Comparison of ENCODE assay signal across 8 cellular contexts in the genomic region with DNA sequence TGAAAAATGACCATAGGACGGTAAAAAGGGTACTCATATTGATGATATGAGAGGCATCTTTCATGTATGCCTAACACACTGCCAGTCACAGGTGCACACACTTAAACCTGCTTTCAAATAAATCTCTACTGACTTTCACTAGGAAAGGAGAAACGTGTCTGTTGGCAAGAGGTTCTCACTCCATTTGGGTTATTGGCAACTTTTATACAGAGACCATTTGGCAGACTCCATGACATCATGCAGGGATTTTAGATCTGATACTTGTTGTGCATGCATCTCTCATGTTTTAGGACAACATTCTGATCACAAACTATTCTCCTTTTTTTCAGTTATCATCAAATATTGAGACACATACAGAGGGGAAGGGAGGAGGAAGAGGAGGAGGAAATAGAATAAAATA. TPM values are rescaled to one million over a fixed set of nuclear protein-coding genes. Genes with fewer than 3 reads are reported as not detected.
"Had no signal": no experiment of that assay in that cellular context is flagged by ENCODE, and none has a peak within 500 bp of the region (broad histone marks: within the 10 kb centered on the region; RNA-seq: fewer than 3 reads in every experiment).

No MANE protein-coding gene starts in this region.

- H3K4me3 ChIP-seq: GM23338, K562 had no signal

- DNase-seq: H9, HCEC 1CT, IMR-90 had no signal

- FAIRE-seq: H1, H54, HTR-8/SVneo, K562 had no signal

- ATAC-seq: GM23338, K562 had no signal

RNA-seq across cellular contexts. Expression of gene RGS7, which starts 31.6 kb away (rescaled TPM):
- total RNA-seq: K562 had no signal
